9 cellular contexts compared by ENCODE assay signal in genomic region chr11:128610765-128611617, GRCh38. TPM values are rescaled to one million over a fixed set of nuclear protein-coding genes. Genes with fewer than 3 reads are reported as not detected.
DNase-seq lines count a peak whose midpoint lies in the region; ATAC-seq and TF ChIP-seq lines count a peak whose summit lies in the region.
"Had no signal": no experiment of that assay in that cellular context is flagged by ENCODE, and none has a peak within 500 bp of the region (broad histone marks: within the 10 kb centered on the region; RNA-seq: fewer than 3 reads in every experiment).

No MANE protein-coding gene starts in this region.

- peak overlapping the region; percentile 87 to 98 (median 94) for H3K27ac Mint-ChIP-seq in immature natural killer cell

- no peak for TF ChIP-seq EP300 in sigmoid colon (IDR thresholded peaks at IDR 0.05)

- BruUV-seq in PC-9 (replicated peaks; lab: Mats Ljungman, UMichigan), result no TSS peak

- no peaks in the 10 kb centered on the region for H3F3A ChIP-seq in PC-9 (ENCODE audit: insufficient read depth, low read depth)

- TF ChIP-seq POLR2A in sigmoid colon (IDR thresholded peaks at IDR 0.05), result no peak

- H3K9me3 Mint-ChIP-seq in immature natural killer cell, result no peaks in the 10 kb centered on the region

- DNase-seq in NCI-H2107 treated with DMSO at 0.1 percent for 48 hours (lab: John Stamatoyannopoulos, UW; ENCODE audit: unreplicated experiment), result peak; percentile 9
- DNase-seq in NCI-H2107 (lab: John Stamatoyannopoulos, UW), result no peak
- DNase-seq in activated CD4-positive, alpha-beta T cell treated with anti-CD3 and anti-CD28 coated beads for 48 hours, result peak; percentile 58
- peak; percentile 57 to 63 (median 58) for DNase-seq in immature natural killer cell
- DNase-seq in PC-9, result no peak
- DNase-seq in sigmoid colon, result no peak

- ATAC-seq in HG03103 (IDR thresholded peaks at IDR 0.05; ENCODE audit: low read depth, unreplicated experiment) (peak; percentile 93), SK-N-SH treated with all-trans-retinoic acid at 6 μM for 48 hours (no peak)

- H3K9me3 ChIP-seq in PC-9 (ENCODE audit: insufficient read depth, low read depth) (no peaks in the 10 kb centered on the region), sigmoid colon (no peaks in the 10 kb centered on the region)

- peaks cover 26 to 45% of the 10 kb centered on the region in 2 donors for H3K4me1 Mint-ChIP-seq in immature natural killer cell

- no peaks in the 10 kb centered on the region for H4K20me1 ChIP-seq in PC-9 (ENCODE audit: insufficient read depth)

- no peaks in the 10 kb centered on the region for H3K36me3 ChIP-seq in PC-9 (ENCODE audit: low read depth)
- H3K36me3 ChIP-seq in sigmoid colon, result no peaks in the 10 kb centered on the region

- POLR2A ChIA-PET in PC-9 (lab: Charles Lee; ENCODE audit: unreplicated experiment), result no interaction called here

- peaks cover 0 to 3% (median 0%) of the 10 kb centered on the region in 3 donors for H3K27me3 Mint-ChIP-seq in immature natural killer cell (ENCODE audit: low read depth in 3 of 3)

- TF ChIP-seq CTCF in PC-9 (conservative IDR thresholded peaks at IDR 0.05) (no peak), sigmoid colon (IDR thresholded peaks at IDR 0.05) (no peak)

- H3K79me2 ChIP-seq in PC-9 (ENCODE audit: low read depth), result no peaks in the 10 kb centered on the region

- no peak overlapping the region for H3K27ac ChIP-seq in PC-9
- peak overlapping the region in 2 of 4 donors; percentile 9 to 27 for H3K27ac ChIP-seq in sigmoid colon
- H3K27ac ChIP-seq: 22Rv1 had no signal

- no peaks in the 10 kb centered on the region for H3K4me1 ChIP-seq in PC-9 (replicated peaks; ENCODE audit: insufficient read depth)
- H3K4me1 ChIP-seq in sigmoid colon, result peaks cover 0 to 11% (median 1%) of the 10 kb centered on the region in 4 donors

- H3K9me2 ChIP-seq in PC-9 (ENCODE audit: insufficient read depth), result no peaks in the 10 kb centered on the region

- H3K27me3 ChIP-seq in PC-9 (ENCODE audit: insufficient read depth, low read depth) (peaks cover 13% of the 10 kb centered on the region; the same call in 1 of the 2 replicates), sigmoid colon (no peaks in the 10 kb centered on the region)

- intact Hi-C loops in PC-9 (cut with micrococcal nuclease; ENCODE audit: unreplicated experiment), result no loop called here
- intact Hi-C loops in sigmoid colon (cut with DNase I), result no loop called here

- peaks cover 0 to 3% (median 0%) of the 10 kb centered on the region in 3 donors for H3K36me3 Mint-ChIP-seq in immature natural killer cell

- H3K4me2 ChIP-seq in PC-9, result no peak overlapping the region

- 44 to 82% methylated on average over 18 of the region's 18 CpGs for WGBS in sigmoid colon, 2 donors

- no peak overlapping the region for H2AFZ ChIP-seq in PC-9

- peak overlapping the region; percentile 51 to 73 (median 68) for H3K4me3 Mint-ChIP-seq in immature natural killer cell

- no peak overlapping the region for H3K4me3 ChIP-seq in PC-9
- H3K4me3 ChIP-seq in sigmoid colon, result no peak overlapping the region

- CTCF ChIA-PET in PC-9 (lab: Charles Lee), result no interaction called here

TF ChIP-seq in SK-N-SH treated with all-trans-retinoic acid at 6 μM for 48 hours, 23 proteins besides CTCF, POLR2A, EP300 and RAD21:
- TF ChIP-seq ZNF8 (CRISPR knock-in tag; IDR thresholded peaks at IDR 0.05) (no peak), ZFP30 (CRISPR knock-in tag; IDR thresholded peaks at IDR 0.05) (no peak), CREB5 (CRISPR knock-in tag; IDR thresholded peaks at IDR 0.05; ENCODE audit: low read depth) (no peak), ZC3H10 (CRISPR knock-in tag; IDR thresholded peaks at IDR 0.05) (no peak)
- TF ChIP-seq, protein P1, sequence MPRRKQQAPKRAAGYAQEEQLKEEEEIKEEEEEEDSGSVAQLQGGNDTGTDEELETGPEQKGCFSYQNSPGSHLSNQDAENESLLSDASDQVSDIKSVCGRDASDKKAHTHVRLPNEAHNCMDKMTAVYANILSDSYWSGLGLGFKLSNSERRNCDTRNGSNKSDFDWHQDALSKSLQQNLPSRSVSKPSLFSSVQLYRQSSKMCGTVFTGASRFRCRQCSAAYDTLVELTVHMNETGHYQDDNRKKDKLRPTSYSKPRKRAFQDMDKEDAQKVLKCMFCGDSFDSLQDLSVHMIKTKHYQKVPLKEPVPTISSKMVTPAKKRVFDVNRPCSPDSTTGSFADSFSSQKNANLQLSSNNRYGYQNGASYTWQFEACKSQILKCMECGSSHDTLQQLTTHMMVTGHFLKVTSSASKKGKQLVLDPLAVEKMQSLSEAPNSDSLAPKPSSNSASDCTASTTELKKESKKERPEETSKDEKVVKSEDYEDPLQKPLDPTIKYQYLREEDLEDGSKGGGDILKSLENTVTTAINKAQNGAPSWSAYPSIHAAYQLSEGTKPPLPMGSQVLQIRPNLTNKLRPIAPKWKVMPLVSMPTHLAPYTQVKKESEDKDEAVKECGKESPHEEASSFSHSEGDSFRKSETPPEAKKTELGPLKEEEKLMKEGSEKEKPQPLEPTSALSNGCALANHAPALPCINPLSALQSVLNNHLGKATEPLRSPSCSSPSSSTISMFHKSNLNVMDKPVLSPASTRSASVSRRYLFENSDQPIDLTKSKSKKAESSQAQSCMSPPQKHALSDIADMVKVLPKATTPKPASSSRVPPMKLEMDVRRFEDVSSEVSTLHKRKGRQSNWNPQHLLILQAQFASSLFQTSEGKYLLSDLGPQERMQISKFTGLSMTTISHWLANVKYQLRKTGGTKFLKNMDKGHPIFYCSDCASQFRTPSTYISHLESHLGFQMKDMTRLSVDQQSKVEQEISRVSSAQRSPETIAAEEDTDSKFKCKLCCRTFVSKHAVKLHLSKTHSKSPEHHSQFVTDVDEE (CRISPR knock-in tag; IDR thresholded peaks at IDR 0.05), result no peak

RNA-seq across cellular contexts. Expression of gene ETS1, which starts 23.6 kb away (rescaled TPM):
- 100 to 1,000 TPM; 264 to 329 (median 284) TPM for polyA plus RNA-seq in immature natural killer cell
- 18.9 and 23.3 TPM in 2 replicates for total RNA-seq in PC-9 (2021)
- 10 to 100 TPM; 23.3 to 29.5 (median 25.3) TPM for total RNA-seq in sigmoid colon
- 100 to 1,000 TPM in 1 of 3 donors, 10 to 100 TPM in 2; 12.5 to 122 (median 14.4) TPM for polyA plus RNA-seq in sigmoid colon

Comparison
In these comparisons a context has a peak if more than half of its experiments do, and no peak if none do; other contexts are left out.
1. DNase-seq: peak in NCI-H2107 treated with DMSO at 0.1 percent for 48 hours (single experiment), activated CD4-positive, alpha-beta T cell treated with anti-CD3 and anti-CD28 coated beads for 48 hours (single experiment) and immature natural killer cell (3 of 3); none in NCI-H2107 (single experiment), PC-9 (0 of 2) and sigmoid colon (single experiment).